31 cellular contexts compared by ENCODE assay signal in genomic region chr17:45876539-45876938, GRCh38. TPM values are rescaled to one million over a fixed set of nuclear protein-coding genes. Genes with fewer than 3 reads are reported as not detected.
"Had no signal": no experiment of that assay in that cellular context is flagged by ENCODE, and none has a peak within 500 bp of the region (broad histone marks: within the 10 kb centered on the region; RNA-seq: fewer than 3 reads in every experiment).

No MANE protein-coding gene starts in this region.

- H3K4me2 ChIP-seq: hepatocyte had no signal

- H3K4me3 ChIP-seq: hepatocyte, left ventricle myocardium inferior, lung, ovary, sigmoid colon, skin epidermis, suprapubic skin, thoracic aorta, tibial artery, upper lobe of right lung had no signal

- H3K36me3 ChIP-seq: left ventricle myocardium inferior, ovary, sigmoid colon, suprapubic skin, thoracic aorta, tibial artery, upper lobe of right lung had no signal

- DNase-seq: islet precursor cell; left ventricle myocardium inferior; mesendoderm; naive thymus-derived CD4-positive, alpha-beta T cell; ovary; retina; right cardiac atrium; sigmoid colon; stimulated activated CD4-positive, alpha-beta T cell treated with anti-CD3 and anti-CD28 coated beads, Interleukin-12 subunit alpha, Interleukin-12 subunit beta, amount 100 ng/mL, for 4 hours; stimulated activated CD4-positive, alpha-beta T cell treated with anti-CD3 and anti-CD28 coated beads, Interleukin-15, amount 100 ng/mL, for 24 hours; stimulated activated CD4-positive, alpha-beta T cell treated with anti-CD3 and anti-CD28 coated beads, Interleukin-4, amount 100 ng/mL, for 24 hours; stimulated activated naive CD4-positive, alpha-beta T cell; tibial artery; trophoblast cell; upper lobe of right lung had no signal

- H3K27me3 ChIP-seq: ovary, sigmoid colon had no signal

- ATAC-seq: naive thymus-derived CD4-positive, alpha-beta T cell; natural killer cell treated with Interleukin-12 subunit alpha and Interleukin-12 subunit beta and Interleukin-15 and Interleukin-18, amount 100 ng/mL, for 72 hours; right cardiac atrium; stimulated activated effector memory CD8-positive, alpha-beta T cell treated with anti-CD3 and anti-CD28 coated beads, Interleukin-12 subunit alpha, Interleukin-12 subunit beta, amount 100 ng/mL, for 72 hours; upper lobe of right lung had no signal

- H3K9me3 ChIP-seq: left ventricle myocardium inferior, ovary, suprapubic skin, thoracic aorta, tibial artery, upper lobe of right lung had no signal

- H3K4me1 ChIP-seq: left ventricle myocardium inferior, sigmoid colon, suprapubic skin, tibial artery, upper lobe of right lung had no signal

- FAIRE-seq: urothelium cell line had no signal

- H3K27ac ChIP-seq: hepatocyte, left ventricle myocardium inferior, ovary, sigmoid colon, skin epidermis, suprapubic skin, thoracic aorta, tibial artery, upper lobe of right lung had no signal

RNA-seq across cellular contexts. Expression of gene SPPL2C, which starts 31.9 kb away (rescaled TPM):
- total RNA-seq: hepatocyte; kidney epithelial cell; left ventricle myocardium inferior; lower leg skin; lung; mesothelial cell of epicardium; mononuclear cell; naive thymus-derived CD4-positive, alpha-beta T cell; natural killer cell treated with Interleukin-12 subunit alpha and Interleukin-12 subunit beta and Interleukin-15 and Interleukin-18, amount 100 ng/mL, for 72 hours; omental fat pad; ovary; progenitor cell of endocrine pancreas; right cardiac atrium; sigmoid colon; subcutaneous adipose tissue; suprapubic skin; thoracic aorta; upper lobe of right lung had no signal
- polyA plus RNA-seq: hepatocyte; lung; naive thymus-derived CD4-positive, alpha-beta T cell; neural cell; ovary; right cardiac atrium had no signal
